11 cellular contexts compared by ENCODE assay signal in genomic region chr7:91945476-91945875, GRCh38. TPM values are rescaled to one million over a fixed set of nuclear protein-coding genes. Genes with fewer than 3 reads are reported as not detected.
A peak's percentile ranks its signal among the peaks of the same experiment; 100 is the strongest.
DNase-seq lines count a peak whose midpoint lies in the region; ATAC-seq and TF ChIP-seq lines count a peak whose summit lies in the region.
"Had no signal": no experiment of that assay in that cellular context is flagged by ENCODE, and none has a peak within 500 bp of the region (broad histone marks: within the 10 kb centered on the region; RNA-seq: fewer than 3 reads in every experiment).

No MANE protein-coding gene starts in this region.

- H3K36me3 Mint-ChIP-seq in effector memory CD8-positive, alpha-beta T cell (ENCODE audit: insufficient read depth) = peaks cover 26% of the 10 kb centered on the region
- H3K36me3 Mint-ChIP-seq in activated naive CD4-positive, alpha-beta T cell treated with anti-CD3 and anti-CD28 coated beads, Interleukin-2, amount 50 U/mL, for 72 hours = peaks cover 6 to 13% of the 10 kb centered on the region in 2 donors

- DNase-seq in CD1c-positive myeloid dendritic cell (ENCODE audit: extremely low spot score) = peak; percentile 41
- DNase-seq in NCI-H460 (ENCODE audit: extremely low read depth, low read depth) = peak; percentile 37
- no peak for DNase-seq in effector memory CD8-positive, alpha-beta T cell
- DNase-seq in trophoblast cell = peak; percentile 7 to 36
- DNase-seq in activated naive CD4-positive, alpha-beta T cell treated with anti-CD3 and anti-CD28 coated beads, Interleukin-2, amount 50 U/mL, for 72 hours (ENCODE audit: low spot score in 2 of 2) = no peak
- no peak for DNase-seq in stimulated activated CD4-positive, alpha-beta T cell treated with anti-CD3 and anti-CD28 coated beads, Interleukin-4, amount 100 ng/mL, for 1 hour
- DNase-seq in MM.1S = no peak
- DNase-seq: activated gamma-delta T cell treated with Interleukin-2 at 50 U/mL for 16 hours, glutamatergic neuron, NCI-H1694 treated with DMSO at 0.1 percent for 48 hours had no signal

- H3K79me2 ChIP-seq in trophoblast cell (ENCODE audit: control insufficient read depth, insufficient read depth, low read length, poor library complexity) (peaks cover 5% of the 10 kb centered on the region), MM.1S (ENCODE audit: low read length) (peaks cover 95% of the 10 kb centered on the region)

- no peak overlapping the region for H3K27ac ChIP-seq in trophoblast cell (ENCODE audit: low read depth, low read length)
- H3K27ac ChIP-seq in MM.1S (ENCODE audit: low read length) = no peak overlapping the region

- no peak overlapping the region for H3K4me3 ChIP-seq in trophoblast cell (ENCODE audit: low read depth, low read length)
- no peak overlapping the region for H3K4me3 ChIP-seq in MM.1S (ENCODE audit: low read length)

- no peak overlapping the region for H2AK5ac ChIP-seq in trophoblast cell (ENCODE audit: low read length)

- H2BK120ac ChIP-seq in trophoblast cell (ENCODE audit: insufficient read depth, low read length, poor library complexity) = no peak overlapping the region

- peak overlapping the region; percentile 38 to 77 for H3K27ac Mint-ChIP-seq in effector memory CD8-positive, alpha-beta T cell
- peak overlapping the region in 1 of 2 donors; percentile 12 for H3K27ac Mint-ChIP-seq in activated naive CD4-positive, alpha-beta T cell treated with anti-CD3 and anti-CD28 coated beads, Interleukin-2, amount 50 U/mL, for 72 hours

- no peaks in the 10 kb centered on the region for H3K27me3 Mint-ChIP-seq in effector memory CD8-positive, alpha-beta T cell

- H4K12ac ChIP-seq in trophoblast cell (ENCODE audit: low read depth, low read length) = no peak overlapping the region

- H3K9me3 ChIP-seq in trophoblast cell (ENCODE audit: insufficient read depth, low read depth, low read length) = no peaks in the 10 kb centered on the region
- H3K9me3 ChIP-seq in MM.1S (replicated peaks; ENCODE audit: insufficient read depth, low read length) = no peaks in the 10 kb centered on the region

- WGBS in trophoblast cell (ENCODE audit: extremely low coverage, insufficient coverage, insufficient read length) = no CpG with 5 or more reads among the region's 2 CpGs

- no peak overlapping the region for H3K9ac ChIP-seq in trophoblast cell (ENCODE audit: low read length)
- H3K9ac ChIP-seq in MM.1S (ENCODE audit: low read length) = no peak overlapping the region

- H2BK12ac ChIP-seq in trophoblast cell (ENCODE audit: low read length) = no peak overlapping the region

- no peak for TF ChIP-seq CTCF in MM.1S (IDR thresholded peaks at IDR 0.05; ENCODE audit: low read length)

- no peak overlapping the region for H3K4me2 ChIP-seq in trophoblast cell (ENCODE audit: low read length)
- no peak overlapping the region for H3K4me2 ChIP-seq in MM.1S (ENCODE audit: low read depth, low read length)

- no peaks in the 10 kb centered on the region for H3K9me3 Mint-ChIP-seq in effector memory CD8-positive, alpha-beta T cell
- no peaks in the 10 kb centered on the region for H3K9me3 Mint-ChIP-seq in activated naive CD4-positive, alpha-beta T cell treated with anti-CD3 and anti-CD28 coated beads, Interleukin-2, amount 50 U/mL, for 72 hours

- H3K4me1 ChIP-seq in trophoblast cell (ENCODE audit: control insufficient read depth in 1 of 2, insufficient read depth in 2 of 2, low read length in 2 of 2) = no peaks in the 10 kb centered on the region
- H3K4me1 ChIP-seq in MM.1S (ENCODE audit: low read length) = peaks cover 14% of the 10 kb centered on the region; the same call in 1 of the 2 replicates

- no peak overlapping the region for H2AFZ ChIP-seq in trophoblast cell (ENCODE audit: insufficient read depth, low read length, poor library complexity)
- no peak overlapping the region for H2AFZ ChIP-seq in MM.1S (ENCODE audit: low read length)

- no peak overlapping the region for H3K14ac ChIP-seq in trophoblast cell (ENCODE audit: low read length)

- no peaks in the 10 kb centered on the region for H3K27me3 ChIP-seq in trophoblast cell (ENCODE audit: insufficient read depth, low read length)
- H3K27me3 ChIP-seq in MM.1S (replicated peaks; ENCODE audit: insufficient read depth, low read length) = no peaks in the 10 kb centered on the region

- H4K8ac ChIP-seq in trophoblast cell (ENCODE audit: low read depth, low read length) = no peak overlapping the region

- H4K91ac ChIP-seq in trophoblast cell (ENCODE audit: low read depth, low read length) = no peak overlapping the region

- no peak overlapping the region for H3K4ac ChIP-seq in trophoblast cell (ENCODE audit: low read depth, low read length)

- no peak for ATAC-seq in effector memory CD8-positive, alpha-beta T cell (replicated peaks)
- ATAC-seq in activated naive CD4-positive, alpha-beta T cell treated with anti-CD3 and anti-CD28 coated beads, Interleukin-2, amount 50 U/mL, for 72 hours = no peak
- ATAC-seq in GM18520 (IDR thresholded peaks at IDR 0.05; ENCODE audit: unreplicated experiment) = no peak

- H4K20me1 ChIP-seq in MM.1S (ENCODE audit: insufficient read depth, low read length) = peaks cover 6% of the 10 kb centered on the region; the same call in 1 of the 2 replicates

- H3K36me3 ChIP-seq in trophoblast cell (ENCODE audit: control insufficient read depth in 1 of 2, insufficient read depth in 2 of 2, low read length in 2 of 2) (no peaks in the 10 kb centered on the region), MM.1S (replicated peaks; ENCODE audit: insufficient read depth, low read length) (no peaks in the 10 kb centered on the region)

- H3K23ac ChIP-seq in trophoblast cell (ENCODE audit: low read length) = no peak overlapping the region

- no peaks in the 10 kb centered on the region for H3K9me2 ChIP-seq in MM.1S (replicated peaks; ENCODE audit: insufficient read depth, low read length)

- H3K4me1 Mint-ChIP-seq in effector memory CD8-positive, alpha-beta T cell (ENCODE audit: low read depth in 2 of 2) = peaks cover 32 to 54% of the 10 kb centered on the region in 2 donors

- H3K79me1 ChIP-seq in trophoblast cell (ENCODE audit: low read length) = peaks cover 8% of the 10 kb centered on the region

- no peak overlapping the region for H3K4me3 Mint-ChIP-seq in effector memory CD8-positive, alpha-beta T cell

- H3F3A ChIP-seq in MM.1S (ENCODE audit: insufficient read depth, low read length) = peaks cover 7% of the 10 kb centered on the region; the same call in 1 of the 2 replicates

- H3K18ac ChIP-seq in trophoblast cell (ENCODE audit: low read length) = no peak overlapping the region

- H2BK5ac ChIP-seq in trophoblast cell (ENCODE audit: low read depth, low read length, poor library complexity) = no peak overlapping the region

RNA-seq across cellular contexts. Expression of gene AKAP9, which starts 4.8 kb away (rescaled TPM):
- 24.4 and 30.1 TPM in 2 replicates for total RNA-seq in NCI-H460 (2014; rRNA removed; shearing (Covaris generic))
- polyA plus RNA-seq in NCI-H460 (2014; cell fraction: nucleus; rRNA removed) = 30.7 and 31.0 TPM in 2 replicates
- 19.8 and 20.1 TPM in 2 replicates for polyA plus RNA-seq in trophoblast cell (2013)
- 10 to 100 TPM; 35.5 to 37.9 TPM for total RNA-seq in activated naive CD4-positive, alpha-beta T cell treated with anti-CD3 and anti-CD28 coated beads, Interleukin-2, amount 50 U/mL, for 72 hours

Comparison
In these comparisons a context has a peak if more than half of its experiments do, and no peak if none do; other contexts are left out.
1. DNase-seq: peak in CD1c-positive myeloid dendritic cell (single experiment), NCI-H460 (single experiment) and trophoblast cell (2 of 2); none in effector memory CD8-positive, alpha-beta T cell (0 of 3), activated naive CD4-positive, alpha-beta T cell treated with anti-CD3 and anti-CD28 coated beads, Interleukin-2, amount 50 U/mL, for 72 hours (0 of 2), stimulated activated CD4-positive, alpha-beta T cell treated with anti-CD3 and anti-CD28 coated beads, Interleukin-4, amount 100 ng/mL, for 1 hour (single experiment) and MM.1S (single experiment).